In genomic region chr19:18204394-18205179, GRCh38 we compare ENCODE assay signal across 1 cellular context.
TF ChIP-seq lines count a peak whose summit lies in the region.

No MANE protein-coding gene starts in this region.

TF ChIP-seq in GM12878, 131 proteins besides CTCF, POLR2A, EP300 and RAD21 (continues in another document):
- peak; percentile 72 for TF ChIP-seq RELB (IDR thresholded peaks at IDR 0.05; ENCODE audit: low read depth)
- no peak for TF ChIP-seq TCF12 (IDR thresholded peaks at IDR 0.05; ENCODE audit: low read depth, low read length)
- no peak for TF ChIP-seq SMAD5 (IDR thresholded peaks at IDR 0.05; ENCODE audit: low read depth)
- no peak for TF ChIP-seq ZBTB11 (CRISPR knock-in tag; IDR thresholded peaks at IDR 0.05)
- TF ChIP-seq SIN3A (IDR thresholded peaks at IDR 0.05; ENCODE audit: low read depth, low read length) = no peak
- TF ChIP-seq RBBP5 (conservative IDR thresholded peaks at IDR 0.05) = no peak
- TF ChIP-seq POU2F2 (IDR thresholded peaks at IDR 0.05; ENCODE audit: borderline replicate concordance, low read depth, low read length) = no peak
- no peak for TF ChIP-seq MEF2A (IDR thresholded peaks at IDR 0.05; ENCODE audit: insufficient read depth, low read depth, low read length)
- TF ChIP-seq PML (IDR thresholded peaks at IDR 0.05; ENCODE audit: low read length) = no peak
- no peak for TF ChIP-seq FOS (IDR thresholded peaks at IDR 0.05; ENCODE audit: borderline replicate concordance, extremely low read depth, insufficient read length)
- TF ChIP-seq ZZZ3 (IDR thresholded peaks at IDR 0.05; ENCODE audit: control insufficient read depth, insufficient read length, low read depth) = no peak
- no peak for TF ChIP-seq IRF3 (IDR thresholded peaks at IDR 0.05)
- TF ChIP-seq POLR2AphosphoS5 (IDR thresholded peaks at IDR 0.05; ENCODE audit: low read length) = no peak
- TF ChIP-seq NFIC (IDR thresholded peaks at IDR 0.05; ENCODE audit: low read depth, low read length) = no peak
- TF ChIP-seq NR2C2 (IDR thresholded peaks at IDR 0.05; ENCODE audit: borderline replicate concordance, control insufficient read depth, insufficient read length, low read depth) = no peak
- no peak for TF ChIP-seq SMC3 (IDR thresholded peaks at IDR 0.05; ENCODE audit: borderline replicate concordance, low read length)
- no peak for TF ChIP-seq GATAD2B (conservative IDR thresholded peaks at IDR 0.05; ENCODE audit: low read depth)
- TF ChIP-seq HDAC6 (IDR thresholded peaks at IDR 0.05; ENCODE audit: unreplicated experiment) = no peak
- 0 out of 2 replicates have a peak, but pooled peaks have one; percentile 25 for TF ChIP-seq TAF1 (IDR thresholded peaks at IDR 0.05; ENCODE audit: borderline replicate concordance, low read depth, low read length)
- TF ChIP-seq PAX8 (IDR thresholded peaks at IDR 0.05) = no peak
- peak; percentile 90 for TF ChIP-seq SREBF1 (IDR thresholded peaks at IDR 0.05; ENCODE audit: low read length)
- no peak for TF ChIP-seq STAT3 (IDR thresholded peaks at IDR 0.05; ENCODE audit: low read depth, low read length)
- TF ChIP-seq CREM (IDR thresholded peaks at IDR 0.05; ENCODE audit: low read depth) = no peak
- no peak for TF ChIP-seq ATF3 (IDR thresholded peaks at IDR 0.05; ENCODE audit: borderline replicate concordance, extremely low read depth, low read depth, low read length)
- TF ChIP-seq IKZF1 (conservative IDR thresholded peaks at IDR 0.05) = peak; percentile 60
- TF ChIP-seq CBX5 (IDR thresholded peaks at IDR 0.05; ENCODE audit: low read depth) = no peak
- no peak for TF ChIP-seq SP1 (IDR thresholded peaks at IDR 0.05; ENCODE audit: low read depth, low read length)
- no peak for TF ChIP-seq RELA (IDR thresholded peaks at IDR 0.05; ENCODE audit: borderline replicate concordance, partially characterized antibody)
- no peak for TF ChIP-seq E2F8 (IDR thresholded peaks at IDR 0.05; ENCODE audit: low read depth, partially characterized antibody)
- TF ChIP-seq ATF7 (IDR thresholded peaks at IDR 0.05; ENCODE audit: low read depth) = peak; percentile 96
- no peak for TF ChIP-seq MLLT1 (IDR thresholded peaks at IDR 0.05)
- no peak for TF ChIP-seq SUZ12 (IDR thresholded peaks at IDR 0.05; ENCODE audit: unreplicated experiment)
- TF ChIP-seq SMAD1 (IDR thresholded peaks at IDR 0.05; ENCODE audit: low read depth, partially characterized antibody) = no peak
- no peak for TF ChIP-seq PBX3 (IDR thresholded peaks at IDR 0.05; ENCODE audit: insufficient replicate concordance, low read depth, low read length)
- TF ChIP-seq MYC (IDR thresholded peaks at IDR 0.05; ENCODE audit: insufficient read depth, insufficient read length, insufficient replicate concordance, low read length, severe bottlenecking) = no peak
- no peak for TF ChIP-seq EZH2 (IDR thresholded peaks at IDR 0.05; ENCODE audit: borderline replicate concordance, control insufficient read depth, low read depth, low read length)
- TF ChIP-seq HDAC2 (IDR thresholded peaks at IDR 0.05) = no peak
- TF ChIP-seq FOXM1 (IDR thresholded peaks at IDR 0.05; ENCODE audit: low read depth, low read length) = no peak
- TF ChIP-seq BCLAF1 (IDR thresholded peaks at IDR 0.05) = peak; percentile 80
- TF ChIP-seq KLF5 (IDR thresholded peaks at IDR 0.05; ENCODE audit: partially characterized antibody) = peak; percentile 95
- peak; percentile 45 to 62; a peak in 3 of 4 replicates for TF ChIP-seq BHLHE40 (IDR thresholded peaks at IDR 0.05; ENCODE audit: borderline replicate concordance in 1 of 2, low read depth in 2 of 2, low read length in 1 of 2)
- TF ChIP-seq EGR1 (IDR thresholded peaks at IDR 0.05; ENCODE audit: borderline replicate concordance in 1 of 2, low read depth in 2 of 2, low read length in 2 of 2) = no peak
- peak; percentile 90 for TF ChIP-seq SKIL (IDR thresholded peaks at IDR 0.05; ENCODE audit: low read depth, poor library complexity, severe bottlenecking)
- TF ChIP-seq IRF5 (IDR thresholded peaks at IDR 0.05; ENCODE audit: borderline replicate concordance) = no peak
- no peak for TF ChIP-seq SUPT20H (IDR thresholded peaks at IDR 0.05; ENCODE audit: borderline replicate concordance, control insufficient read depth, low read depth, low read length)
- TF ChIP-seq RUNX3 (IDR thresholded peaks at IDR 0.05; ENCODE audit: low read length) = peak; percentile 52; the same call in 1 of the 2 replicates
